15 cellular contexts compared by ENCODE assay signal in the genomic region with DNA sequence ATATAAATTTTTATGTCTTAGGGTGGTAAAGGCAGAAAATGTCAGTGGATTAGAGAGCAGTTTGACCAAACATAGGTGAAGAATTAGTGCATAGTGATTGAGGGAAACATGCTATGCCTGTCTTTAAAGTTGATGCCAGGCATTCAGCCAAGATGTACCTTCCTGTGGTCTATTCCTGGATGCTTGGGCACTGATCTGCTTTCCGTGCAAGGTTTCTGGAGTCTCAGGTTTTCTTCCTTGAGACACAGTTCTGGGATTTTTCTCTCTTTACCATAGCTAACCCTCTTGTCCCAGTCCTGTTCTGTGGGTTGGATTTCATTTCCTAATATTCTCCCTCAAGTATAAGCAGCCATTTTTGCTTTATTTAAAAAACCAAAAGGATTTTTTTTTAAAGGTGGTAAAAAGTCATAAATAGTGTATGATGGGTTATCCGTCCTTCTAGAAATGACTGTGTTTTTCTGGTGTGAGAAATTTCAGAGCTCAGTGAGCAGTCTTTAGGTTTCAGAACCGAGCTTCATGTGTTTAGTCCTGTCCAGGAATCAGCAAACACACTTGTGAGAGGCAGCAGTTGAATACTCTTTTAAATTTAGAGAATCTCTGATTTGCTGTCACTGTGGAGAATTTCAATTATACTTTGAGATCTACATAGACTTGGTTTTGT. TPM values are rescaled to one million over a fixed set of nuclear protein-coding genes. Genes with fewer than 3 reads are reported as not detected.
DNase-seq lines count a peak whose midpoint lies in the region; ATAC-seq, FAIRE-seq and TF ChIP-seq lines count a peak whose summit lies in the region.
"Had no signal": no experiment of that assay in that cellular context is flagged by ENCODE, and none has a peak within 500 bp of the region (broad histone marks: within the 10 kb centered on the region; RNA-seq: fewer than 3 reads in every experiment).

No MANE protein-coding gene starts in this region.

- 90 to 93% methylated on average over 3 of the region's 3 CpGs for WGBS in body of pancreas, 2 donors

- no peak overlapping the region for H3K4me3 ChIP-seq in body of pancreas
- H3K4me3 ChIP-seq: prostate gland had no signal

- no peaks in the 10 kb centered on the region for H3K4me1 ChIP-seq in body of pancreas
- H3K4me1 ChIP-seq: prostate gland had no signal

- peak; percentile 63 for DNase-seq in HT1080 (ENCODE audit: low read depth)
- DNase-seq in iris pigment epithelial cell (ENCODE audit: low read depth): peak; percentile 12
- DNase-seq in H54 (ENCODE audit: insufficient read length, low spot score): no peak
- DNase-seq in body of pancreas: no peak
- DNase-seq: activated CD4-positive, alpha-beta T cell treated with anti-CD3 and anti-CD28 coated beads for 1 hour; C1 segment of cervical spinal cord; DMS79; foreskin melanocyte; NCI-H2029 treated with DMSO at 0.1 percent for 48 hours had no signal

- peak; percentile 56 for ATAC-seq in GM18858 (IDR thresholded peaks at IDR 0.05; ENCODE audit: unreplicated experiment)
- peak; percentile 47 for ATAC-seq in GM21786 (IDR thresholded peaks at IDR 0.05; ENCODE audit: unreplicated experiment)
- no peak for ATAC-seq in GM18870 (IDR thresholded peaks at IDR 0.05; ENCODE audit: unreplicated experiment)
- no peak for ATAC-seq in body of pancreas
- ATAC-seq: HCT116 had no signal

- no peaks in the 10 kb centered on the region for H3K27me3 ChIP-seq in body of pancreas

- intact Hi-C loops in body of pancreas (cut with DNase I): no loop called here

- H3K36me3 ChIP-seq in body of pancreas (replicated peaks in 1 of 2; ENCODE audit: insufficient read depth in 1 of 2, low read depth in 2 of 2): peaks cover 0 to 5% of the 10 kb centered on the region in 2 donors
- H3K36me3 ChIP-seq: prostate gland had no signal

- no peak overlapping the region for H3K27ac ChIP-seq in body of pancreas
- H3K27ac ChIP-seq: prostate gland had no signal

- TF ChIP-seq POLR2A in H54 (IDR thresholded peaks at IDR 0.05; ENCODE audit: low read depth, low read length) (no peak), body of pancreas (IDR thresholded peaks at IDR 0.05) (no peak)

- no peaks in the 10 kb centered on the region for H3K9me3 ChIP-seq in body of pancreas
- H3K9me3 ChIP-seq: prostate gland had no signal

- TF ChIP-seq CTCF in body of pancreas (IDR thresholded peaks at IDR 0.05): no peak

- FAIRE-seq in H54 (lab: Jason Lieb, UNC): no peak
- FAIRE-seq: endometrium had no signal

RNA-seq across cellular contexts. Expression of a gene that starts 43.0 kb away (rescaled TPM):
- 28.2 and 28.4 TPM in 2 replicates for total RNA-seq in HT1080 (2014; rRNA removed; shearing (Covaris generic))
- polyA plus RNA-seq in HT1080 (2015; cell fraction: cytosol; rRNA removed): 12.5 and 15.9 TPM in 2 replicates
- 9.3 and 9.6 TPM in 2 replicates for polyA plus RNA-seq in HT1080 (2015; cell fraction: nucleus; rRNA removed)
- 10 to 100 TPM; 34.6 to 59.7 TPM for total RNA-seq in body of pancreas

RNA-seq across cellular contexts. Expression of a gene that starts 45.3 kb away (rescaled TPM):
- total RNA-seq in HT1080 (2014; rRNA removed; shearing (Covaris generic)): 15.2 and 18.5 TPM in 2 replicates
- 13.4 and 17.5 TPM in 2 replicates for polyA plus RNA-seq in HT1080 (2015; cell fraction: cytosol; rRNA removed)
- 36.7 and 39.0 TPM in 2 replicates for polyA plus RNA-seq in HT1080 (2015; cell fraction: nucleus; rRNA removed)
- 10 to 100 TPM in 1 of 2 donors, 1 to 10 TPM in 1; 8.2 to 16.9 TPM for total RNA-seq in body of pancreas

RNA-seq across cellular contexts. Expression of a gene that starts 45.5 kb away (rescaled TPM):
- 34.3 and 36.1 TPM in 2 replicates for total RNA-seq in HT1080 (2014; rRNA removed; shearing (Covaris generic))
- 32.3 and 37.7 TPM in 2 replicates for polyA plus RNA-seq in HT1080 (2015; cell fraction: cytosol; rRNA removed)
- 18.4 and 22.3 TPM in 2 replicates for polyA plus RNA-seq in HT1080 (2015; cell fraction: nucleus; rRNA removed)
- total RNA-seq in body of pancreas: 10 to 100 TPM; 14.8 to 17.4 TPM

Comparison
In these comparisons a context has a peak if more than half of its experiments do, and no peak if none do; other contexts are left out.
1. ATAC-seq: peak in GM18858 (single experiment) and GM21786 (single experiment); none in GM18870 (single experiment) and body of pancreas (single experiment).
2. DNase-seq: peak in HT1080 (single experiment) and iris pigment epithelial cell (single experiment); none in H54 (single experiment) and body of pancreas (0 of 4).